In the genomic region with DNA sequence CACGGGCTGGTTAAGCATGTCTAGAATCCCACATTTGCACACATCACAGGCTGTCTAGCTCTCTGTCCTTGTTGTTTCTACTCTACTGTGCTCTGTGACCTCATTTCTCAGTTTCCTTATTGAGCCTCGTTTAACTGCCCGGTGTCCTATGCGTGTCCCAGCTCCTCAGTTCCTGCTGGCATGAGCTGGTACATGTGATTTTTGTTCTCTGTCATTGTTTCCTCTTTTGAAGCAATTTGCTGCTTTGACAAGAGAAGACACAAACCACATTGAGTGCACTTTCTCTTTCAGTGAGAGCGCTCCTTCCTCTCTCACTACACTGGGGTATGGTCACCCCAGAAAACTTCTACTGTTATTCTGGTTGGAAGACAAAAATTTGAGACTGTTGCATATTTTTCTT, we compare ENCODE assay signal across 10 cellular contexts.
DNase-seq lines count a peak whose midpoint lies in the region; ATAC-seq, FAIRE-seq and TF ChIP-seq lines count a peak whose summit lies in the region.
"Had no signal": no experiment of that assay in that cellular context is flagged by ENCODE, and none has a peak within 500 bp of the region (broad histone marks: within the 10 kb centered on the region; RNA-seq: fewer than 3 reads in every experiment).

No MANE protein-coding gene starts in this region.

- no peak for DNase-seq in bronchial epithelial cell (ENCODE audit: low read depth)
- DNase-seq in NCI-H2029 (lab: John Stamatoyannopoulos, UW), result no peak
- no peak for DNase-seq in endodermal cell
- DNase-seq in NCI-H1048 (lab: John Stamatoyannopoulos, UW), result no peak
- DNase-seq in NCI-H2227 (lab: John Stamatoyannopoulos, UW; ENCODE audit: unreplicated experiment), result no peak

- no peak overlapping the region for H3K4me3 ChIP-seq in bronchial epithelial cell (ENCODE audit: low read depth, low read length)
- no peak overlapping the region for H3K4me3 ChIP-seq in endodermal cell (ENCODE audit: low read length)
- H3K4me3 ChIP-seq: tibial artery had no signal

- TF ChIP-seq CTCF in bronchial epithelial cell (IDR thresholded peaks at IDR 0.05; ENCODE audit: insufficient read depth, low read length, severe bottlenecking), result no peak
- no peak for TF ChIP-seq CTCF in endodermal cell (conservative IDR thresholded peaks at IDR 0.05)

- H3K9ac ChIP-seq in endodermal cell (ENCODE audit: extremely low read depth, low read length, poor library complexity, severe bottlenecking), result no peak overlapping the region

- H3K36me3 Mint-ChIP-seq in endodermal cell (ENCODE audit: low read depth), result no peaks in the 10 kb centered on the region
- H3K36me3 Mint-ChIP-seq: brain had no signal

- 98% methylated on average over 5 of the region's 5 CpGs for WGBS in endodermal cell (ENCODE audit: insufficient coverage in 1 of 2, insufficient read length in 1 of 2), 2 experiments

- H3K27ac ChIP-seq in endodermal cell (ENCODE audit: low read depth, low read length), result no peak overlapping the region
- H3K27ac ChIP-seq: tibial artery had no signal

- no peaks in the 10 kb centered on the region for H3K4me1 ChIP-seq in endodermal cell (ENCODE audit: control insufficient read depth, insufficient read depth, low read length)
- H3K4me1 ChIP-seq: tibial artery had no signal

- no peak overlapping the region for H3K27ac Mint-ChIP-seq in endodermal cell

- H3K4me1 Mint-ChIP-seq in endodermal cell, result peaks cover 5% of the 10 kb centered on the region
- H3K4me1 Mint-ChIP-seq: brain had no signal

- H3K36me3 ChIP-seq in bronchial epithelial cell (ENCODE audit: control insufficient read depth, insufficient read depth, low read length) (no peaks in the 10 kb centered on the region), endodermal cell (ENCODE audit: control insufficient read depth, insufficient read depth, low read length) (no peaks in the 10 kb centered on the region)
- H3K36me3 ChIP-seq: tibial artery had no signal

- H3K27me3 ChIP-seq in bronchial epithelial cell (ENCODE audit: control insufficient read depth, insufficient read depth, low read length), result no peaks in the 10 kb centered on the region
- H3K27me3 ChIP-seq in endodermal cell (ENCODE audit: control insufficient read depth, insufficient read depth, low read length, poor library complexity, severe bottlenecking), result no peaks in the 10 kb centered on the region
- H3K27me3 ChIP-seq: tibial artery had no signal

- peaks cover 7% of the 10 kb centered on the region for H3K9me3 ChIP-seq in endodermal cell (ENCODE audit: control insufficient read depth, low read length)
- H3K9me3 ChIP-seq: tibial artery had no signal

- H3K27me3 Mint-ChIP-seq in endodermal cell (ENCODE audit: insufficient read depth), result peaks cover 7% of the 10 kb centered on the region

- H3K4me3 Mint-ChIP-seq in endodermal cell, result no peak overlapping the region
- H3K4me3 Mint-ChIP-seq: brain had no signal

- peak; percentile 73 for FAIRE-seq in bronchial epithelial cell (lab: Jason Lieb, UNC)

- peak; percentile 97 for ATAC-seq in GM18499 (IDR thresholded peaks at IDR 0.05; ENCODE audit: insufficient read depth, unreplicated experiment)
- ATAC-seq in GM19467 (IDR thresholded peaks at IDR 0.05; ENCODE audit: unreplicated experiment), result peak; percentile 97
- ATAC-seq in HG03108 (IDR thresholded peaks at IDR 0.05; ENCODE audit: unreplicated experiment), result peak; percentile 99

- no peaks in the 10 kb centered on the region for H3K9me3 Mint-ChIP-seq in endodermal cell
